In genomic region chr6:28922004-28922840, GRCh38 we compare ENCODE assay signal across 8 cellular contexts. TPM values are rescaled to one million over a fixed set of nuclear protein-coding genes. Genes with fewer than 3 reads are reported as not detected.
DNase-seq lines count a peak whose midpoint lies in the region; ATAC-seq and TF ChIP-seq lines count a peak whose summit lies in the region.

No MANE protein-coding gene starts in this region.

- peak overlapping the region; percentile 82 for H3K9ac ChIP-seq in smooth muscle cell (ENCODE audit: low read depth)

- DNase-seq in activated effector memory CD4-positive, alpha-beta T cell treated with anti-CD3 and anti-CD28 coated beads, Interleukin-2, amount 50 U/mL, for 16 hours, result peak; percentile 77
- no peak for DNase-seq in smooth muscle cell (lab: John Stamatoyannopoulos, UW; ENCODE audit: unreplicated experiment)
- DNase-seq in left lobe of liver (ENCODE audit: low spot score), result no peak
- DNase-seq in medulla oblongata (ENCODE audit: extremely low spot score), result no peak
- no peak for DNase-seq in central memory CD4-positive, alpha-beta T cell

- 39% methylated on average over 10 of the region's 10 CpGs for WGBS in smooth muscle cell (ENCODE audit: low lambda C conversion rate)

- H3K27ac ChIP-seq in C4-2B (peak overlapping the region; percentile 99), smooth muscle cell (ENCODE audit: low read depth) (peak overlapping the region; percentile 83)

- H4K20me1 ChIP-seq in smooth muscle cell (ENCODE audit: low read depth), result peaks cover 54% of the 10 kb centered on the region

- peak overlapping the region; percentile 89 to 97 (median 96) for H3K27ac Mint-ChIP-seq in IgD-negative memory B cell

- H3F3A ChIP-seq in smooth muscle cell (ENCODE audit: low read depth), result no peaks in the 10 kb centered on the region

- H2AFZ ChIP-seq in smooth muscle cell (ENCODE audit: low read depth), result peak overlapping the region; percentile 97

- H3K4me3 Mint-ChIP-seq in IgD-negative memory B cell, result peak overlapping the region; percentile 93 to 98 (median 97)

- H3K4me1 Mint-ChIP-seq in IgD-negative memory B cell, result peaks cover 30 to 39% (median 38%) of the 10 kb centered on the region in 3 donors

- H3K27me3 ChIP-seq in smooth muscle cell (ENCODE audit: low read depth), result no peaks in the 10 kb centered on the region

- no peaks in the 10 kb centered on the region for H3K9me3 Mint-ChIP-seq in IgD-negative memory B cell

- H3K4me3 ChIP-seq in iPS-11a (ENCODE audit: low read depth, low read length) (peak overlapping the region; percentile 99), smooth muscle cell (peak overlapping the region; percentile 91)

- peaks cover 18% of the 10 kb centered on the region for H3K36me3 ChIP-seq in smooth muscle cell (ENCODE audit: low read depth)

- TF ChIP-seq CTCF in C4-2B (conservative IDR thresholded peaks at IDR 0.05) (no peak), smooth muscle cell (IDR thresholded peaks at IDR 0.05; ENCODE audit: borderline replicate concordance, insufficient read depth, poor library complexity, severe bottlenecking) (no peak)

- no peaks in the 10 kb centered on the region for H3K9me3 ChIP-seq in smooth muscle cell (replicated peaks; ENCODE audit: low read depth)

- peaks cover 60% of the 10 kb centered on the region for H3K79me2 ChIP-seq in smooth muscle cell (ENCODE audit: low read depth)

- no peak for ATAC-seq in left lobe of liver

- H3K36me3 Mint-ChIP-seq in IgD-negative memory B cell, result peaks cover 1% of the 10 kb centered on the region

- H3K4me2 ChIP-seq in smooth muscle cell, result peak overlapping the region; percentile 95

- H3K27me3 Mint-ChIP-seq in IgD-negative memory B cell, result no peaks in the 10 kb centered on the region

- peaks cover 17% of the 10 kb centered on the region for H3K4me1 ChIP-seq in smooth muscle cell (ENCODE audit: low read depth)

RNA-seq across cellular contexts. Expression of gene TRIM27, which starts 1.6 kb away (rescaled TPM):
- 60.1 TPM for polyA plus RNA-seq in IgD-negative memory B cell
- 61.6 and 63.8 TPM in 2 replicates for total RNA-seq in smooth muscle cell
- 55.5 and 62.0 TPM in 2 replicates for polyA plus RNA-seq in smooth muscle cell
- 34.3 TPM for total RNA-seq in left lobe of liver
